In genomic region chr4:102311407-102311806, GRCh38 we compare ENCODE assay signal across 7 cellular contexts.
"Had no signal": no experiment of that assay in that cellular context is flagged by ENCODE, and none has a peak within 500 bp of the region (broad histone marks: within the 10 kb centered on the region; RNA-seq: fewer than 3 reads in every experiment).

No MANE protein-coding gene starts in this region.

- ATAC-seq: GM12878 had no signal

- H3K4me3 ChIP-seq: GM12878 had no signal

- FAIRE-seq: GM12878, GM12891, GM12892, GM18507, GM19239 had no signal

- DNase-seq: GDM1, GF-D8 had no signal
